In genomic region chr2:76274154-76274553, GRCh38 we compare ENCODE assay signal across 8 cellular contexts.
"Had no signal": no experiment of that assay in that cellular context is flagged by ENCODE, and none has a peak within 500 bp of the region (broad histone marks: within the 10 kb centered on the region; RNA-seq: fewer than 3 reads in every experiment).

No MANE protein-coding gene starts in this region.

- DNase-seq: GDM1, GF-D8 had no signal

- ATAC-seq: GM12878 had no signal

- FAIRE-seq: G401.6, GM12878, GM12891, GM12892, GM18507, GM19239 had no signal

- H3K4me3 ChIP-seq: GM12878 had no signal
